Comparison of ENCODE assay signal across 1 cellular context in genomic region chr21:41635874-41636273, GRCh38.
TF ChIP-seq lines count a peak whose summit lies in the region.

No MANE protein-coding gene starts in this region.

TF ChIP-seq in K562, 482 proteins besides CTCF, POLR2A, EP300 and RAD21 (continued from another document):
- TF ChIP-seq JUNB (CRISPR knock-in tag; conservative IDR thresholded peaks at IDR 0.05): no peak
- TF ChIP-seq ZNF134 (CRISPR knock-in tag; conservative IDR thresholded peaks at IDR 0.05): no peak
